In genomic region chr19:5719961-5720790, GRCh38 we compare ENCODE assay signal across 8 cellular contexts. TPM values are rescaled to one million over a fixed set of nuclear protein-coding genes. Genes with fewer than 3 reads are reported as not detected.
DNase-seq lines count a peak whose midpoint lies in the region; ATAC-seq and TF ChIP-seq lines count a peak whose summit lies in the region.

TSS of gene CATSPERD (plus strand) at chr19:5720637. CDS start at chr19:5720738, 101 bp downstream.
TSS of gene LONP1 (minus strand) at chr19:5720146. CDS start at chr19:5720132, 14 bp downstream.

- H3K9me3 ChIP-seq in ovary: no peaks in the 10 kb centered on the region
- no peaks in the 10 kb centered on the region for H3K9me3 ChIP-seq in tibial artery

- peak; percentile 97 for TF ChIP-seq CTCF in GM12865 (IDR thresholded peaks at IDR 0.05; ENCODE audit: insufficient read depth, low read depth, low read length, missing control alignments)
- peak; percentile 87 to 99 (median 97) for TF ChIP-seq CTCF in ovary (IDR thresholded peaks at IDR 0.05)
- peak; percentile 91 to 94 for TF ChIP-seq CTCF in tibial artery (IDR thresholded peaks at IDR 0.05)

- peaks cover 7% of the 10 kb centered on the region for H3K4me1 ChIP-seq in ovary (ENCODE audit: insufficient read depth)
- H3K4me1 ChIP-seq in tibial artery: peaks cover 0 to 31% (median 21%) of the 10 kb centered on the region in 4 donors

- H3K27me3 ChIP-seq in ovary (no peaks in the 10 kb centered on the region), tibial artery (no peaks in the 10 kb centered on the region)

- TF ChIP-seq POLR2A in ovary (IDR thresholded peaks at IDR 0.05): peak; percentile 66

- H3K27ac ChIP-seq in ovary (peak within 1 kb of the TSS; percentile 70 to 88), tibial artery (peak within 1 kb of the TSS; percentile 93 to 97)

- 0 to 1% (median 0%) methylated on average over 58 to 90 of the region's 90 CpGs for WGBS in ovary, 3 donors

- intact Hi-C loops in Right ventricle myocardium inferior (cut with DNase I) (loop anchor here (2.0 to 5.0 kb wide), 2 partner anchors 29 to 38 kb away; partner anchors contain the start of genes HSD11B1L, MICOS13 and RPL36), ovary (cut with DNase I) (no loop called here), tibial artery (cut with DNase I; ENCODE audit: low total_unique reads) (no loop called here)

- H3K36me3 ChIP-seq in ovary (no peaks in the 10 kb centered on the region), tibial artery (peaks cover 0 to 6% (median 0%) of the 10 kb centered on the region in 3 donors)

- H3K4me3 ChIP-seq in GM12865 (ENCODE audit: low read depth, low read length) (peak within 1 kb of the TSS; percentile 73), ovary (peak within 1 kb of the TSS; percentile 70), tibial artery (peak within 1 kb of the TSS; percentile 73 to 94)

- DNase-seq in GM12865 (ENCODE audit: low read depth) (peak; percentile 99), NCI-H1105 (lab: John Stamatoyannopoulos, UW) (peak; percentile 99), SKM-1 treated with dmso at 0.1 percent for 144 hours (lab: John Stamatoyannopoulos, UW; ENCODE audit: unreplicated experiment) (peak; percentile 99), Right ventricle myocardium inferior (ENCODE audit: missing footprints) (peak; percentile 99), ovary (peak; percentile 97 to 99 (median 98)), tibial artery (peak; percentile 97 to 99)
- DNase-seq in activated naive CD8-positive, alpha-beta T cell treated with anti-CD3 and anti-CD28 coated beads, Interleukin-2, amount 50 U/mL, for 16 hours (ENCODE audit: low read depth, low spot score): peak; percentile 96

- peak; percentile 86 for TF ChIP-seq EP300 in ovary (IDR thresholded peaks at IDR 0.05)

- ATAC-seq in HG02642 (IDR thresholded peaks at IDR 0.05; ENCODE audit: poor library complexity, unreplicated experiment) (peak; percentile 89), Right ventricle myocardium inferior (peak; percentile 99)

RNA-seq across cellular contexts. Expression of gene CATSPERD, which starts in this region (rescaled TPM):
- not detected for total RNA-seq in Right ventricle myocardium inferior
- total RNA-seq in ovary: 1 to 10 TPM in 1 of 7 donors, under 1 TPM in 1, not detected in 5; 0.67 to 4.5 TPM
- polyA plus RNA-seq in ovary: not detected

RNA-seq across cellular contexts. Expression of gene LONP1, which starts in this region (rescaled TPM):
- total RNA-seq in Right ventricle myocardium inferior (98.1 TPM), ovary (10 to 100 TPM; 33.9 to 77.2 (median 56.1) TPM)
- polyA plus RNA-seq in ovary: 10 to 100 TPM; 25.5 to 36.5 TPM

Comparison
In these comparisons a context has a peak if more than half of its experiments do, and no peak if none do; other contexts are left out.
1. Peak in every context shown above with its lines: DNase-seq, ATAC-seq, H3K4me3 ChIP-seq and H3K27ac ChIP-seq.